In genomic region chr3:30289324-30289723, GRCh38 we compare ENCODE assay signal across 12 cellular contexts.
DNase-seq lines count a peak whose midpoint lies in the region; ATAC-seq, FAIRE-seq and TF ChIP-seq lines count a peak whose summit lies in the region.
"Had no signal": no experiment of that assay in that cellular context is flagged by ENCODE, and none has a peak within 500 bp of the region (broad histone marks: within the 10 kb centered on the region; RNA-seq: fewer than 3 reads in every experiment).

No MANE protein-coding gene starts in this region.

- no peaks in the 10 kb centered on the region for H3K79me1 ChIP-seq in mesenchymal stem cell (replicated peaks; ENCODE audit: low read length, poor library complexity, severe bottlenecking)

- H3K27me3 Mint-ChIP-seq in activated T-helper 1 cell treated with anti-CD3 and anti-CD28 coated beads, Interleukin-12 subunit alpha, Interleukin-12 subunit beta, Interleukin-2, Interleukin-4 antibody, amounts not matched to agents 30 ng/mL and 10 ng/mL and 1 ng/mL, durations not matched to agents 14 hours and 24 hours and 36 hours (ENCODE audit: insufficient read depth) = no peaks in the 10 kb centered on the region

- no CpG with 5 or more reads among the region's 1 CpG for WGBS in mesenchymal stem cell

- H3K9me3 ChIP-seq in mesenchymal stem cell (ENCODE audit: control insufficient read depth, low read length) (no peaks in the 10 kb centered on the region), ascending aorta (no peaks in the 10 kb centered on the region)
- H3K9me3 ChIP-seq: heart right ventricle had no signal

- no peak overlapping the region for H3K23ac ChIP-seq in mesenchymal stem cell (ENCODE audit: low read length in 2 of 2)

- no peak overlapping the region for H3K4me2 ChIP-seq in mesenchymal stem cell (ENCODE audit: low read length, poor library complexity, severe bottlenecking)

- H3K9me3 Mint-ChIP-seq in activated T-helper 1 cell treated with anti-CD3 and anti-CD28 coated beads, Interleukin-12 subunit alpha, Interleukin-12 subunit beta, Interleukin-2, Interleukin-4 antibody, amounts not matched to agents 30 ng/mL and 10 ng/mL and 1 ng/mL, durations not matched to agents 14 hours and 24 hours and 36 hours = peaks cover 4% of the 10 kb centered on the region

- no peak overlapping the region for H3K14ac ChIP-seq in mesenchymal stem cell (ENCODE audit: low read length in 2 of 2)

- TF ChIP-seq CTCF in bronchial epithelial cell (IDR thresholded peaks at IDR 0.05; ENCODE audit: insufficient read depth, low read length, severe bottlenecking) = no peak
- no peak for TF ChIP-seq CTCF in ascending aorta (IDR thresholded peaks at IDR 0.05)

- FAIRE-seq in bronchial epithelial cell (lab: Jason Lieb, UNC) = no peak

- no peak overlapping the region for H4K8ac ChIP-seq in mesenchymal stem cell (ENCODE audit: low read length)

- H2BK5ac ChIP-seq in mesenchymal stem cell (ENCODE audit: low read depth, low read length, poor library complexity, severe bottlenecking) = no peak overlapping the region

- H3K9ac ChIP-seq in mesenchymal stem cell (ENCODE audit: low read length) = peak overlapping the region; percentile 31

- H2BK12ac ChIP-seq in mesenchymal stem cell (ENCODE audit: low read length in 2 of 2) = peak overlapping the region in 1 of 2 experiments; percentile 35

- H3K27ac Mint-ChIP-seq in activated T-helper 1 cell treated with anti-CD3 and anti-CD28 coated beads, Interleukin-12 subunit alpha, Interleukin-12 subunit beta, Interleukin-2, Interleukin-4 antibody, amounts not matched to agents 30 ng/mL and 10 ng/mL and 1 ng/mL, durations not matched to agents 14 hours and 24 hours and 36 hours = no peak overlapping the region

- H3K27ac ChIP-seq in mesenchymal stem cell (ENCODE audit: low read length, poor library complexity, severe bottlenecking) (no peak overlapping the region), ascending aorta (no peak overlapping the region)

- ATAC-seq in HG03095 (IDR thresholded peaks at IDR 0.05; ENCODE audit: unreplicated experiment) = no peak

- H3K18ac ChIP-seq in mesenchymal stem cell (ENCODE audit: low read depth in 1 of 2, low read length in 2 of 2) = no peak overlapping the region

- H3K4me3 Mint-ChIP-seq in activated T-helper 1 cell treated with anti-CD3 and anti-CD28 coated beads, Interleukin-12 subunit alpha, Interleukin-12 subunit beta, Interleukin-2, Interleukin-4 antibody, amounts not matched to agents 30 ng/mL and 10 ng/mL and 1 ng/mL, durations not matched to agents 14 hours and 24 hours and 36 hours = no peak overlapping the region

- no peaks in the 10 kb centered on the region for H3K27me3 ChIP-seq in bronchial epithelial cell (ENCODE audit: control insufficient read depth, insufficient read depth, low read length)
- no peaks in the 10 kb centered on the region for H3K27me3 ChIP-seq in mesenchymal stem cell (ENCODE audit: control insufficient read depth in 1 of 2, insufficient read depth in 1 of 2, low read length in 2 of 2)
- H3K27me3 ChIP-seq in ascending aorta = no peaks in the 10 kb centered on the region
- H3K27me3 ChIP-seq: heart right ventricle had no signal

- H2BK120ac ChIP-seq in mesenchymal stem cell (ENCODE audit: low read depth, low read length) = no peak overlapping the region

- H3K36me3 ChIP-seq in bronchial epithelial cell (ENCODE audit: control insufficient read depth, insufficient read depth, low read length) (no peaks in the 10 kb centered on the region), mesenchymal stem cell (ENCODE audit: control insufficient read depth in 1 of 2, insufficient read depth in 2 of 2, low read depth in 1 of 2, low read length in 2 of 2) (peaks cover 0 to 4% of the 10 kb centered on the region in 2 experiments), ascending aorta (no peaks in the 10 kb centered on the region)
- H3K36me3 ChIP-seq: heart right ventricle had no signal

- no peak overlapping the region for H2BK15ac ChIP-seq in mesenchymal stem cell (ENCODE audit: low read depth, poor library complexity, severe bottlenecking)

- H2AK5ac ChIP-seq in mesenchymal stem cell (ENCODE audit: low read length, severe bottlenecking) = no peak overlapping the region

- no peak overlapping the region for H4K91ac ChIP-seq in mesenchymal stem cell (ENCODE audit: low read length)

- H3K4me1 Mint-ChIP-seq in activated T-helper 1 cell treated with anti-CD3 and anti-CD28 coated beads, Interleukin-12 subunit alpha, Interleukin-12 subunit beta, Interleukin-2, Interleukin-4 antibody, amounts not matched to agents 30 ng/mL and 10 ng/mL and 1 ng/mL, durations not matched to agents 14 hours and 24 hours and 36 hours (ENCODE audit: low read depth) = peaks cover 69% of the 10 kb centered on the region

- H3K4ac ChIP-seq in mesenchymal stem cell (ENCODE audit: low read depth in 1 of 2, low read length in 2 of 2) = peak overlapping the region in 1 of 2 experiments; percentile 72

- DNase-seq in CD1c-positive myeloid dendritic cell (ENCODE audit: extremely low spot score) (peak; percentile 42), LHCN-M2 (ENCODE audit: low read depth) (peak; percentile 72), bronchial epithelial cell (ENCODE audit: low read depth) (peak; percentile 69), mesenchymal stem cell (no peak), ascending aorta (ENCODE audit: low spot score in 2 of 2) (no peak), DMS114 treated with DMSO at 0.1 percent for 48 hours (lab: John Stamatoyannopoulos, UW; ENCODE audit: unreplicated experiment) (no peak)
- no peak for DNase-seq in activated T-helper 1 cell treated with anti-CD3 and anti-CD28 coated beads, Interleukin-12 subunit alpha, Interleukin-12 subunit beta, Interleukin-2, Interleukin-4 antibody, amounts not matched to agents 30 ng/mL and 10 ng/mL and 1 ng/mL, durations not matched to agents 14 hours and 24 hours and 36 hours (ENCODE audit: low spot score)
- DNase-seq: activated CD4-positive, alpha-beta T cell treated with anti-CD3 and anti-CD28 coated beads, Interleukin-2, amount 50 U/mL, for 1 hour; activated naive CD4-positive, alpha-beta T cell treated with anti-CD3 and anti-CD28 coated beads, Interleukin-2, amount 50 U/mL, for 16 hours; cortex of kidney; heart right ventricle had no signal

- H3K4me3 ChIP-seq in bronchial epithelial cell (ENCODE audit: low read depth, low read length) (no peak overlapping the region), mesenchymal stem cell (ENCODE audit: insufficient read depth in 1 of 2, low read depth in 1 of 2, low read length in 2 of 2) (no peak overlapping the region), ascending aorta (no peak overlapping the region)
- H3K4me3 ChIP-seq: heart right ventricle had no signal

- H3K36me3 Mint-ChIP-seq in activated T-helper 1 cell treated with anti-CD3 and anti-CD28 coated beads, Interleukin-12 subunit alpha, Interleukin-12 subunit beta, Interleukin-2, Interleukin-4 antibody, amounts not matched to agents 30 ng/mL and 10 ng/mL and 1 ng/mL, durations not matched to agents 14 hours and 24 hours and 36 hours (ENCODE audit: low read depth) = peaks cover 3% of the 10 kb centered on the region

- H2AFZ ChIP-seq in mesenchymal stem cell (ENCODE audit: low read depth, low read length) = no peak overlapping the region

- H3K4me1 ChIP-seq in mesenchymal stem cell (ENCODE audit: control insufficient read depth, insufficient read depth, low read depth, low read length) = peaks cover 2% of the 10 kb centered on the region
- H3K4me1 ChIP-seq in ascending aorta = peaks cover 6 to 33% of the 10 kb centered on the region in 2 donors

- intact Hi-C loops in ascending aorta (cut with DNase I) = loop anchor here (5.0 kb wide), 1 partner anchor 153 kb away; no protein-coding TSS in a partner anchor
- intact Hi-C loops in activated T-helper 1 cell treated with anti-CD3 and anti-CD28 coated beads, Interleukin-12 subunit alpha, Interleukin-12 subunit beta, Interleukin-2, Interleukin-4 antibody, amounts not matched to agents 30 ng/mL and 10 ng/mL and 1 ng/mL, durations not matched to agents 14 hours and 24 hours and 36 hours (cut with micrococcal nuclease) = loop anchor here (5.0 kb wide), 3 partner anchors 42 to 348 kb away; no protein-coding TSS in a partner anchor

Comparison
In these comparisons a context has a peak if more than half of its experiments do, and no peak if none do; other contexts are left out.
1. DNase-seq: peak in CD1c-positive myeloid dendritic cell (single experiment), LHCN-M2 (single experiment) and bronchial epithelial cell (single experiment); none in mesenchymal stem cell (single experiment), ascending aorta (0 of 2), activated T-helper 1 cell treated with anti-CD3 and anti-CD28 coated beads, Interleukin-12 subunit alpha, Interleukin-12 subunit beta, Interleukin-2, Interleukin-4 antibody, amounts not matched to agents 30 ng/mL and 10 ng/mL and 1 ng/mL, durations not matched to agents 14 hours and 24 hours and 36 hours (single experiment) and DMS114 treated with DMSO at 0.1 percent for 48 hours (single experiment).